In the genomic region with DNA sequence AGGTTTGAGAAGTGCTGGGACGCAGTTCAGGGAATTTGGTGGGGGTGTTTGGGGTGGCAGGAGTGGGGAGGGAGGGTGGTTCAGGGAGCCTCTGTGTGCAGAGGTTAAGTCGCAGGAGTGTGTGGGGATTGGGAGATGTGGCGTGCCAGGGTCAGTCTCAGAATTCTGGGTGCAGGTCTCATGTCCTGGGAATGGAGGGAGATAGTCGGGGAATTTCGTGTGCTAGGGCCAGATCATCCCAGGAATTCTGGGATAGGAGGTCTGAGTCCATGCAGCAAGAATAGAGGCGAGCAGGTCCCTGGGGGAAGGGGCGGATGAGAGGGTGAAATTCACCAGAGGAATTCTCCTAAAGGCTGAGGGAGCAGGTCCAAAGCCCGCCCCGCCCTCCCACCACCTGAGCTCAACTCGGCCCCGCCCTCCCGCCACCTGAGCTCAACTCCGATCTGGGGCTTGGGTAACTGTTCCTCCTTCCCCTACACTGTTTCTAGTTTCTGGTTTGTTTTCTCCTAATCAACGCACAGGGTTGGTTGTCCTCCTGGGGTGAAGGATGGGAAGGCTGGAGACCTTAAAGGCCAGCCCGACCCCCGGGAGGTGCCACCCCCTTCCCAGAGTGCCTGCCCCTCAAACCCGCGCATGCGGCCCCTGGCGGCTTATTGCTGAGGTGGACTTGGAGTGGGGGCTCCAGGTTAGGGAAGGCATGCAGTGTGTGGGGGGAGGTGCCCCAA, we compare ENCODE assay signal across 13 cellular contexts. TPM values are rescaled to one million over a fixed set of nuclear protein-coding genes. Genes with fewer than 3 reads are reported as not detected.
DNase-seq lines count a peak whose midpoint lies in the region; ATAC-seq, FAIRE-seq and TF ChIP-seq lines count a peak whose summit lies in the region.
"Had no signal": no experiment of that assay in that cellular context is flagged by ENCODE, and none has a peak within 500 bp of the region (broad histone marks: within the 10 kb centered on the region; RNA-seq: fewer than 3 reads in every experiment).

No MANE protein-coding gene starts in this region.

- H3K4me2 ChIP-seq in hepatocyte = peak overlapping the region; percentile 57

- no peak overlapping the region for H3K4me3 ChIP-seq in hepatocyte
- H3K4me3 ChIP-seq in pancreas = no peak overlapping the region
- H3K4me3 ChIP-seq: adrenal gland had no signal

- no peak overlapping the region for H2AFZ ChIP-seq in hepatocyte

- H3K79me2 ChIP-seq in hepatocyte = no peaks in the 10 kb centered on the region

- no peaks in the 10 kb centered on the region for H4K20me1 ChIP-seq in hepatocyte (ENCODE audit: insufficient read depth, poor library complexity, severe bottlenecking)

- TF ChIP-seq CTCF in hepatocyte (IDR thresholded peaks at IDR 0.05; ENCODE audit: poor library complexity) = no peak
- TF ChIP-seq CTCF in pancreas (IDR thresholded peaks at IDR 0.05) = no peak

- H3K4me1 ChIP-seq in hepatocyte (ENCODE audit: insufficient read depth) = no peaks in the 10 kb centered on the region
- H3K4me1 ChIP-seq in pancreas = no peaks in the 10 kb centered on the region
- H3K4me1 ChIP-seq: adrenal gland had no signal

- H3K36me3 ChIP-seq in hepatocyte (replicated peaks; ENCODE audit: insufficient read depth, low read depth) (no peaks in the 10 kb centered on the region), pancreas (no peaks in the 10 kb centered on the region)
- H3K36me3 ChIP-seq: adrenal gland had no signal

- H3K27ac ChIP-seq in hepatocyte (no peak overlapping the region), pancreas (no peak overlapping the region)
- H3K27ac ChIP-seq: adrenal gland had no signal

- DNase-seq in DMS153 treated with DMSO at 0.1 percent for 48 hours (lab: John Stamatoyannopoulos, UW; ENCODE audit: unreplicated experiment) (peak; percentile 1), DMS153 (lab: John Stamatoyannopoulos, UW) (no peak), NCI-H2227 (lab: John Stamatoyannopoulos, UW; ENCODE audit: unreplicated experiment) (peak; percentile 58), hepatocyte (ENCODE audit: low spot score) (peak; percentile 45), pancreas (peak in 1 of 6 donors; percentile 61), HCEC 1CT (no peak), ecto neural progenitor cell (ENCODE audit: low spot score) (no peak)
- DNase-seq: activated B cell treated with CpG ODN at 0.5 μM for 24 hours, activated T-cell treated with anti-CD3 and anti-CD28 coated beads for 4 hours, NCI-H1092 treated with DMSO at 0.1 percent for 48 hours had no signal

- peak; percentile 41 to 67 (median 46) for ATAC-seq in pancreas
- no peak for ATAC-seq in GM19455 (IDR thresholded peaks at IDR 0.05; ENCODE audit: unreplicated experiment)

- intact Hi-C loops in pancreas (cut with DNase I) = no loop called here

- H3K27me3 ChIP-seq in hepatocyte (peaks cover 50% of the 10 kb centered on the region), pancreas (peaks cover 0 to 6% (median 0%) of the 10 kb centered on the region in 4 donors)

- H3K9me3 ChIP-seq in hepatocyte (ENCODE audit: low read depth) (no peaks in the 10 kb centered on the region), pancreas (no peaks in the 10 kb centered on the region)
- H3K9me3 ChIP-seq: adrenal gland had no signal

- H3K9me2 ChIP-seq in hepatocyte (replicated peaks; ENCODE audit: insufficient read depth) = no peaks in the 10 kb centered on the region

- 3% methylated on average over 17 of the region's 20 CpGs for WGBS in hepatocyte (ENCODE audit: low lambda C conversion rate, missing lambda C conversion rate)
- WGBS in pancreas, 2 donors = 4 to 6% methylated on average over 17 to 20 of the region's 20 CpGs

- FAIRE-seq in pancreas (lab: Jason Lieb, UNC) = no peak

RNA-seq across cellular contexts. Expression of a gene that starts 15.2 kb away (rescaled TPM):
- total RNA-seq in hepatocyte (0.24 and 0.40 TPM in 2 replicates), pancreas (1 to 10 TPM; 2.4 to 4.6 (median 3.4) TPM)
- polyA plus RNA-seq in hepatocyte (1.5 and 1.6 TPM in 2 replicates), pancreas (1 to 10 TPM; 4.8 to 7.1 TPM)
- total RNA-seq: A172 had no signal

RNA-seq across cellular contexts. Expression of a gene that starts 51.5 kb away (rescaled TPM):
- total RNA-seq in hepatocyte = 7.3 and 12.4 TPM in 2 replicates
- 2.7 and 12.1 TPM in 2 replicates for polyA plus RNA-seq in hepatocyte
- total RNA-seq in pancreas = 1 to 10 TPM in 5 of 6 donors, under 1 TPM in 1; 0.78 to 3.2 (median 1.5) TPM
- polyA plus RNA-seq in pancreas = 1 to 10 TPM; 4.1 to 4.6 TPM

Comparison
In these comparisons a context has a peak if more than half of its experiments do, and no peak if none do; other contexts are left out.
1. DNase-seq: peak in DMS153 treated with DMSO at 0.1 percent for 48 hours (single experiment), NCI-H2227 (single experiment) and hepatocyte (single experiment); none in DMS153 (single experiment), HCEC 1CT (single experiment) and ecto neural progenitor cell (single experiment).